1 cellular context compared by ENCODE assay signal in the genomic region with DNA sequence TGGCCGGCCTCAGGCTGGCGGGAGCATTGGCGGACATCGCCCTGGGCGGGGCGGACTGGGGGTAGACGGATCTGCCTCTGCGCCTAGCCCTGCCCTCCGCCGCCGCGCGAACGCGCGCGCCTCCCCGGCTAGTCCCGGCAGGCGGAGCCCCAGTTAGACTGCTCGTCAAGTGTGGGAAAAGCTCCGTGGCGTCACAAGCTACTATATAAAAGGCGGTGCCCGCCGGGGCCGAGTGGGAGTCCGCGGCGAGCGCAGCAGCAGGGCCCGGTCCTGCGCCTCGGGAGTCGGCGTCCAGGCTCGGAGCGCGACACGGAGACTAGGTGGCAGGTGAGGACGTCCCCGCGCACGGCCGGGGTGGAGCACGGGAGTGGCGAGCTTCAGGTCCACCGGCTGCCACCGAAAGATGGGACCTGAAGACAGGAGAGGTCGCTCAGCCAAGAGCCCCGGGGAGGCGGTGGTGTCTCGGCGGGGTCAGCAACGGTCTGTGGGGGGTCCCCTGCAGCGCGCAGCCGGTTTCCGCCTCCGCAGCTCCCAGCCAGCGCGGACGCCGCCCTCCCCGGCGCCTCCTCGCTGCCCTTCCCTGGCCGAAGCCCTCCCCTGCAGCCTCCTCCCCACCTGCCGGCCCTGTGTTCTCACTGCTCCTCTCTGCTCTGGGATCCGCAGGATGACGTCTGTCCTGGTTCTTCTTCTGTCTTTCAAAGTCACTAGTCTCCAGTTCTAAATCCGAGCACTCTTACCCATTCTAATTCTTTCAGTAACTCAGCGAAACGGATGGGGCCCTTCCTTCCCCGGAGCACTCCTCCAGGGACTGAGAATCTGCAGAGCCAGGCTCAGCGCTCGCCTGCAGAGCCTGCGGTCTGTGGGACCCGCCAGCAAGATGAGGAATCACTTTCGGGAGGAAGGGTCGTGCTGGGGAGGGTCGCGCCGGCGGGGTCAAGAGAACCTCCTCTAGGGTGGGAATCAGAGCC.
TF ChIP-seq lines count a peak whose summit lies in the region.

No MANE protein-coding gene starts in this region.

TF ChIP-seq in K562, 482 proteins besides CTCF, POLR2A, EP300 and RAD21 (continued from another document and continues in another):
- TF ChIP-seq, protein P1, sequence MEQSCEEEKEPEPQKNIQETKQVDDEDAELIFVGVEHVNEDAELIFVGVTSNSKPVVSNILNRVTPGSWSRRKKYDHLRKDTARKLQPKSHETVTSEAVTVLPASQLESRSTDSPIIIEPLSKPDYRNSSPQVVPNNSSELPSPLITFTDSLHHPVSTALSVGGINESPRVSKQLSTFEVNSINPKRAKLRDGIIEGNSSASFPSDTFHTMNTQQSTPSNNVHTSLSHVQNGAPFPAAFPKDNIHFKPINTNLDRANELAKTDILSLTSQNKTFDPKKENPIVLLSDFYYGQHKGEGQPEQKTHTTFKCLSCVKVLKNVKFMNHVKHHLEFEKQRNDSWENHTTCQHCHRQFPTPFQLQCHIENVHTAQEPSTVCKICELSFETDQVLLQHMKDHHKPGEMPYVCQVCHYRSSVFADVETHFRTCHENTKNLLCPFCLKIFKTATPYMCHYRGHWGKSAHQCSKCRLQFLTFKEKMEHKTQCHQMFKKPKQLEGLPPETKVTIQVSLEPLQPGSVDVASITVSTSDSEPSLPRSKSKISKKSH (CRISPR knock-in tag; IDR thresholded peaks at IDR 0.05): no peak
- TF ChIP-seq ATF1 (CRISPR knock-in tag; IDR thresholded peaks at IDR 0.05) (no peak; the same call in 1 of the 2 replicates), ATF1 (tag; IDR thresholded peaks at IDR 0.05) (peak; percentile 93), FOXJ3 (CRISPR knock-in tag; IDR thresholded peaks at IDR 0.05) (no peak), MBD2 (IDR thresholded peaks at IDR 0.05; ENCODE audit: borderline replicate concordance, low read depth) (peak; percentile 28; the same call in 1 of the 2 replicates), ZNF766 (CRISPR knock-in tag; conservative IDR thresholded peaks at IDR 0.05) (no peak), NFRKB (IDR thresholded peaks at IDR 0.05; ENCODE audit: low read depth) (no peak), RFX7 (CRISPR knock-in tag; IDR thresholded peaks at IDR 0.05) (no peak), KLF16 (IDR thresholded peaks at IDR 0.05) (0 out of 2 replicates have a peak, but pooled peaks have one; percentile 16), RBM22 (IDR thresholded peaks at IDR 0.05; ENCODE audit: low read depth, low read length, poor library complexity, severe bottlenecking) (peak; percentile 90), THRAP3 (IDR thresholded peaks at IDR 0.05; ENCODE audit: borderline replicate concordance) (no peak), FIP1L1 (IDR thresholded peaks at IDR 0.05; ENCODE audit: low read depth, low read length, poor library complexity, severe bottlenecking) (peak; percentile 81), RFX5 (IDR thresholded peaks at IDR 0.05; ENCODE audit: low read depth, low read length) (no peak), DMBX1 (CRISPR knock-in tag; IDR thresholded peaks at IDR 0.05; ENCODE audit: borderline replicate concordance) (no peak), ZNF146 (CRISPR knock-in tag; IDR thresholded peaks at IDR 0.05; ENCODE audit: unreplicated experiment) (no peak), POU5F1 (IDR thresholded peaks at IDR 0.05; ENCODE audit: borderline replicate concordance, low read depth, low read length, partially characterized antibody) (no peak), BDP1 (IDR thresholded peaks at IDR 0.05; ENCODE audit: insufficient read depth, insufficient read length) (no peak), CBFA2T2 (conservative IDR thresholded peaks at IDR 0.05) (no peak), SOX6 (IDR thresholded peaks at IDR 0.05) (peak; percentile 67), TFAM (CRISPR knock-in tag; conservative IDR thresholded peaks at IDR 0.05) (no peak), HMG20B (CRISPR knock-in tag; IDR thresholded peaks at IDR 0.05) (no peak)
- TF ChIP-seq, protein P2, sequence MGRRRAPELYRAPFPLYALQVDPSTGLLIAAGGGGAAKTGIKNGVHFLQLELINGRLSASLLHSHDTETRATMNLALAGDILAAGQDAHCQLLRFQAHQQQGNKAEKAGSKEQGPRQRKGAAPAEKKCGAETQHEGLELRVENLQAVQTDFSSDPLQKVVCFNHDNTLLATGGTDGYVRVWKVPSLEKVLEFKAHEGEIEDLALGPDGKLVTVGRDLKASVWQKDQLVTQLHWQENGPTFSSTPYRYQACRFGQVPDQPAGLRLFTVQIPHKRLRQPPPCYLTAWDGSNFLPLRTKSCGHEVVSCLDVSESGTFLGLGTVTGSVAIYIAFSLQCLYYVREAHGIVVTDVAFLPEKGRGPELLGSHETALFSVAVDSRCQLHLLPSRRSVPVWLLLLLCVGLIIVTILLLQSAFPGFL (CRISPR knock-in tag; IDR thresholded peaks at IDR 0.05): peak; percentile 89; the same call in 1 of the 2 replicates
- TF ChIP-seq, protein P3, sequence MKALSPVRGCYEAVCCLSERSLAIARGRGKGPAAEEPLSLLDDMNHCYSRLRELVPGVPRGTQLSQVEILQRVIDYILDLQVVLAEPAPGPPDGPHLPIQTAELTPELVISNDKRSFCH (CRISPR knock-in tag; IDR thresholded peaks at IDR 0.05): no peak
- TF ChIP-seq, protein P3 (tag; IDR thresholded peaks at IDR 0.05): no peak; the same call in 1 of the 2 replicates
- TF ChIP-seq, protein P4, sequence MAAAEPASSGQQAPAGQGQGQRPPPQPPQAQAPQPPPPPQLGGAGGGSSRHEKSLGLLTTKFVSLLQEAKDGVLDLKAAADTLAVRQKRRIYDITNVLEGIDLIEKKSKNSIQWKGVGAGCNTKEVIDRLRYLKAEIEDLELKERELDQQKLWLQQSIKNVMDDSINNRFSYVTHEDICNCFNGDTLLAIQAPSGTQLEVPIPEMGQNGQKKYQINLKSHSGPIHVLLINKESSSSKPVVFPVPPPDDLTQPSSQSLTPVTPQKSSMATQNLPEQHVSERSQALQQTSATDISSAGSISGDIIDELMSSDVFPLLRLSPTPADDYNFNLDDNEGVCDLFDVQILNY (CRISPR knock-in tag; IDR thresholded peaks at IDR 0.05): no peak
- TF ChIP-seq, protein P5, sequence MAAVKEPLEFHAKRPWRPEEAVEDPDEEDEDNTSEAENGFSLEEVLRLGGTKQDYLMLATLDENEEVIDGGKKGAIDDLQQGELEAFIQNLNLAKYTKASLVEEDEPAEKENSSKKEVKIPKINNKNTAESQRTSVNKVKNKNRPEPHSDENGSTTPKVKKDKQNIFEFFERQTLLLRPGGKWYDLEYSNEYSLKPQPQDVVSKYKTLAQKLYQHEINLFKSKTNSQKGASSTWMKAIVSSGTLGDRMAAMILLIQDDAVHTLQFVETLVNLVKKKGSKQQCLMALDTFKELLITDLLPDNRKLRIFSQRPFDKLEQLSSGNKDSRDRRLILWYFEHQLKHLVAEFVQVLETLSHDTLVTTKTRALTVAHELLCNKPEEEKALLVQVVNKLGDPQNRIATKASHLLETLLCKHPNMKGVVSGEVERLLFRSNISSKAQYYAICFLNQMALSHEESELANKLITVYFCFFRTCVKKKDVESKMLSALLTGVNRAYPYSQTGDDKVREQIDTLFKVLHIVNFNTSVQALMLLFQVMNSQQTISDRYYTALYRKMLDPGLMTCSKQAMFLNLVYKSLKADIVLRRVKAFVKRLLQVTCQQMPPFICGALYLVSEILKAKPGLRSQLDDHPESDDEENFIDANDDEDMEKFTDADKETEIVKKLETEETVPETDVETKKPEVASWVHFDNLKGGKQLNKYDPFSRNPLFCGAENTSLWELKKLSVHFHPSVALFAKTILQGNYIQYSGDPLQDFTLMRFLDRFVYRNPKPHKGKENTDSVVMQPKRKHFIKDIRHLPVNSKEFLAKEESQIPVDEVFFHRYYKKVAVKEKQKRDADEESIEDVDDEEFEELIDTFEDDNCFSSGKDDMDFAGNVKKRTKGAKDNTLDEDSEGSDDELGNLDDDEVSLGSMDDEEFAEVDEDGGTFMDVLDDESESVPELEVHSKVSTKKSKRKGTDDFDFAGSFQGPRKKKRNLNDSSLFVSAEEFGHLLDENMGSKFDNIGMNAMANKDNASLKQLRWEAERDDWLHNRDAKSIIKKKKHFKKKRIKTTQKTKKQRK (IDR thresholded peaks at IDR 0.05; ENCODE audit: borderline replicate concordance, low read depth, low read length): no peak
- TF ChIP-seq, protein P6, sequence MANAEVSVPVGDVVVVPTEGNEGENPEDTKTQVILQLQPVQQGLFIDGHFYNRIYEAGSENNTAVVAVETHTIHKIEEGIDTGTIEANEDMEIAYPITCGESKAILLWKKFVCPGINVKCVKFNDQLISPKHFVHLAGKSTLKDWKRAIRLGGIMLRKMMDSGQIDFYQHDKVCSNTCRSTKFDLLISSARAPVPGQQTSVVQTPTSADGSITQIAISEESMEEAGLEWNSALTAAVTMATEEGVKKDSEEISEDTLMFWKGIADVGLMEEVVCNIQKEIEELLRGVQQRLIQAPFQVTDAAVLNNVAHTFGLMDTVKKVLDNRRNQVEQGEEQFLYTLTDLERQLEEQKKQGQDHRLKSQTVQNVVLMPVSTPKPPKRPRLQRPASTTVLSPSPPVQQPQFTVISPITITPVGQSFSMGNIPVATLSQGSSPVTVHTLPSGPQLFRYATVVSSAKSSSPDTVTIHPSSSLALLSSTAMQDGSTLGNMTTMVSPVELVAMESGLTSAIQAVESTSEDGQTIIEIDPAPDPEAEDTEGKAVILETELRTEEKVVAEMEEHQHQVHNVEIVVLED (CRISPR knock-in tag; IDR thresholded peaks at IDR 0.05): 0 out of 2 replicates have a peak, but pooled peaks have one; percentile 43
- TF ChIP-seq, protein P7, sequence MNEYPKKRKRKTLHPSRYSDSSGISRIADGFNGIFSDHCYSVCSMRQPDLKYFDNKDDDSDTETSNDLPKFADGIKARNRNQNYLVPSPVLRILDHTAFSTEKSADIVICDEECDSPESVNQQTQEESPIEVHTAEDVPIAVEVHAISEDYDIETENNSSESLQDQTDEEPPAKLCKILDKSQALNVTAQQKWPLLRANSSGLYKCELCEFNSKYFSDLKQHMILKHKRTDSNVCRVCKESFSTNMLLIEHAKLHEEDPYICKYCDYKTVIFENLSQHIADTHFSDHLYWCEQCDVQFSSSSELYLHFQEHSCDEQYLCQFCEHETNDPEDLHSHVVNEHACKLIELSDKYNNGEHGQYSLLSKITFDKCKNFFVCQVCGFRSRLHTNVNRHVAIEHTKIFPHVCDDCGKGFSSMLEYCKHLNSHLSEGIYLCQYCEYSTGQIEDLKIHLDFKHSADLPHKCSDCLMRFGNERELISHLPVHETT (CRISPR knock-in tag; conservative IDR thresholded peaks at IDR 0.05 in 1 of 2, IDR thresholded peaks at IDR 0.05 in 1 of 2): no peak; a peak in 1 of 4 replicates
- TF ChIP-seq, protein P8, sequence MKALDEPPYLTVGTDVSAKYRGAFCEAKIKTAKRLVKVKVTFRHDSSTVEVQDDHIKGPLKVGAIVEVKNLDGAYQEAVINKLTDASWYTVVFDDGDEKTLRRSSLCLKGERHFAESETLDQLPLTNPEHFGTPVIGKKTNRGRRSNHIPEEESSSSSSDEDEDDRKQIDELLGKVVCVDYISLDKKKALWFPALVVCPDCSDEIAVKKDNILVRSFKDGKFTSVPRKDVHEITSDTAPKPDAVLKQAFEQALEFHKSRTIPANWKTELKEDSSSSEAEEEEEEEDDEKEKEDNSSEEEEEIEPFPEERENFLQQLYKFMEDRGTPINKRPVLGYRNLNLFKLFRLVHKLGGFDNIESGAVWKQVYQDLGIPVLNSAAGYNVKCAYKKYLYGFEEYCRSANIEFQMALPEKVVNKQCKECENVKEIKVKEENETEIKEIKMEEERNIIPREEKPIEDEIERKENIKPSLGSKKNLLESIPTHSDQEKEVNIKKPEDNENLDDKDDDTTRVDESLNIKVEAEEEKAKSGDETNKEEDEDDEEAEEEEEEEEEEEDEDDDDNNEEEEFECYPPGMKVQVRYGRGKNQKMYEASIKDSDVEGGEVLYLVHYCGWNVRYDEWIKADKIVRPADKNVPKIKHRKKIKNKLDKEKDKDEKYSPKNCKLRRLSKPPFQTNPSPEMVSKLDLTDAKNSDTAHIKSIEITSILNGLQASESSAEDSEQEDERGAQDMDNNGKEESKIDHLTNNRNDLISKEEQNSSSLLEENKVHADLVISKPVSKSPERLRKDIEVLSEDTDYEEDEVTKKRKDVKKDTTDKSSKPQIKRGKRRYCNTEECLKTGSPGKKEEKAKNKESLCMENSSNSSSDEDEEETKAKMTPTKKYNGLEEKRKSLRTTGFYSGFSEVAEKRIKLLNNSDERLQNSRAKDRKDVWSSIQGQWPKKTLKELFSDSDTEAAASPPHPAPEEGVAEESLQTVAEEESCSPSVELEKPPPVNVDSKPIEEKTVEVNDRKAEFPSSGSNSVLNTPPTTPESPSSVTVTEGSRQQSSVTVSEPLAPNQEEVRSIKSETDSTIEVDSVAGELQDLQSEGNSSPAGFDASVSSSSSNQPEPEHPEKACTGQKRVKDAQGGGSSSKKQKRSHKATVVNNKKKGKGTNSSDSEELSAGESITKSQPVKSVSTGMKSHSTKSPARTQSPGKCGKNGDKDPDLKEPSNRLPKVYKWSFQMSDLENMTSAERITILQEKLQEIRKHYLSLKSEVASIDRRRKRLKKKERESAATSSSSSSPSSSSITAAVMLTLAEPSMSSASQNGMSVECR (CRISPR knock-in tag; IDR thresholded peaks at IDR 0.05): peak; percentile 94
- TF ChIP-seq, protein P9, sequence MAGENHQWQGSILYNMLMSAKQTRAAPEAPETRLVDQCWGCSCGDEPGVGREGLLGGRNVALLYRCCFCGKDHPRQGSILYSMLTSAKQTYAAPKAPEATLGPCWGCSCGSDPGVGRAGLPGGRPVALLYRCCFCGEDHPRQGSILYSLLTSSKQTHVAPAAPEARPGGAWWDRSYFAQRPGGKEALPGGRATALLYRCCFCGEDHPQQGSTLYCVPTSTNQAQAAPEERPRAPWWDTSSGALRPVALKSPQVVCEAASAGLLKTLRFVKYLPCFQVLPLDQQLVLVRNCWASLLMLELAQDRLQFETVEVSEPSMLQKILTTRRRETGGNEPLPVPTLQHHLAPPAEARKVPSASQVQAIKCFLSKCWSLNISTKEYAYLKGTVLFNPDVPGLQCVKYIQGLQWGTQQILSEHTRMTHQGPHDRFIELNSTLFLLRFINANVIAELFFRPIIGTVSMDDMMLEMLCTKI (IDR thresholded peaks at IDR 0.05; ENCODE audit: partially characterized antibody): no peak
- TF ChIP-seq, protein P10, sequence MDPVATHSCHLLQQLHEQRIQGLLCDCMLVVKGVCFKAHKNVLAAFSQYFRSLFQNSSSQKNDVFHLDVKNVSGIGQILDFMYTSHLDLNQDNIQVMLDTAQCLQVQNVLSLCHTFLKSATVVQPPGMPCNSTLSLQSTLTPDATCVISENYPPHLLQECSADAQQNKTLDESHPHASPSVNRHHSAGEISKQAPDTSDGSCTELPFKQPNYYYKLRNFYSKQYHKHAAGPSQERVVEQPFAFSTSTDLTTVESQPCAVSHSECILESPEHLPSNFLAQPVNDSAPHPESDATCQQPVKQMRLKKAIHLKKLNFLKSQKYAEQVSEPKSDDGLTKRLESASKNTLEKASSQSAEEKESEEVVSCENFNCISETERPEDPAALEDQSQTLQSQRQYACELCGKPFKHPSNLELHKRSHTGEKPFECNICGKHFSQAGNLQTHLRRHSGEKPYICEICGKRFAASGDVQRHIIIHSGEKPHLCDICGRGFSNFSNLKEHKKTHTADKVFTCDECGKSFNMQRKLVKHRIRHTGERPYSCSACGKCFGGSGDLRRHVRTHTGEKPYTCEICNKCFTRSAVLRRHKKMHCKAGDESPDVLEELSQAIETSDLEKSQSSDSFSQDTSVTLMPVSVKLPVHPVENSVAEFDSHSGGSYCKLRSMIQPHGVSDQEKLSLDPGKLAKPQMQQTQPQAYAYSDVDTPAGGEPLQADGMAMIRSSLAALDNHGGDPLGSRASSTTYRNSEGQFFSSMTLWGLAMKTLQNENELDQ (CRISPR knock-in tag; IDR thresholded peaks at IDR 0.05; ENCODE audit: borderline replicate concordance): no peak
